ENCODE assay signal across 8 cellular contexts in genomic region chr17:17206149-17206912, GRCh38. TPM values are rescaled to one million over a fixed set of nuclear protein-coding genes. Genes with fewer than 3 reads are reported as not detected.
DNase-seq lines count a peak whose midpoint lies in the region; ATAC-seq and TF ChIP-seq lines count a peak whose summit lies in the region.

TSS of gene PLD6 (minus strand) at chr17:17206333. CDS start at chr17:17206286, 47 bp downstream.

- DNase-seq in DMS79 treated with DMSO at 0.1 percent for 48 hours (lab: John Stamatoyannopoulos, UW) = peak; percentile 21
- no peak for DNase-seq in DMS79 (lab: John Stamatoyannopoulos, UW)
- peak; percentile 23 for DNase-seq in NCI-H748 treated with DMSO at 0.1 percent for 48 hours (lab: John Stamatoyannopoulos, UW)
- DNase-seq in activated CD4-positive, alpha-beta T cell treated with anti-CD3 and anti-CD28 coated beads, Interleukin-2, amount 10 ng/mL, durations not matched to agents 7 days and 5 days = peak; percentile 93
- peak; percentile 92 to 94 (median 94) for DNase-seq in mucosa of descending colon
- peak; percentile 82 to 84 for DNase-seq in stimulated activated CD8-positive, alpha-beta memory T cell treated with anti-CD3 and anti-CD28 coated beads, Interleukin-7, amount 100 ng/mL, for 48 hours (ENCODE audit: extremely low read depth in 1 of 2, low read depth in 1 of 2)

- no peaks in the 10 kb centered on the region for H3K36me3 ChIP-seq in mucosa of descending colon (ENCODE audit: low read depth)

- H3K4me3 ChIP-seq in mucosa of descending colon = no peak within 1 kb of the TSS

- H3K9me3 Mint-ChIP-seq in activated CD4-positive, alpha-beta T cell treated with anti-CD3 and anti-CD28 coated beads, Interleukin-2, amount 10 ng/mL, durations not matched to agents 7 days and 5 days = peaks cover 2% of the 10 kb centered on the region
- no peaks in the 10 kb centered on the region for H3K9me3 Mint-ChIP-seq in dendritic cell treated with granulocyte-macrophage colony-stimulating factor and Interleukin-4, amounts not matched to agents 40 ng/mL and 50 ng/mL, for 4 days

- H3K4me3 Mint-ChIP-seq in activated CD4-positive, alpha-beta T cell treated with anti-CD3 and anti-CD28 coated beads, Interleukin-2, amount 10 ng/mL, durations not matched to agents 7 days and 5 days = peak within 1 kb of the TSS; percentile 91
- H3K4me3 Mint-ChIP-seq in dendritic cell treated with granulocyte-macrophage colony-stimulating factor and Interleukin-4, amounts not matched to agents 40 ng/mL and 50 ng/mL, for 4 days = peak within 1 kb of the TSS; percentile 77

- ATAC-seq in HG03139 (IDR thresholded peaks at IDR 0.05; ENCODE audit: unreplicated experiment) (peak; percentile 47), mucosa of descending colon (peak; percentile 91)

- POLR2A ChIA-PET in activated CD4-positive, alpha-beta T cell treated with anti-CD3 and anti-CD28 coated beads, Interleukin-2, amount 10 ng/mL, durations not matched to agents 7 days and 5 days (lab: Charles Lee) = no interaction called here

- TF ChIP-seq CTCF in mucosa of descending colon (IDR thresholded peaks at IDR 0.05) = no peak

- H3K4me1 Mint-ChIP-seq in activated CD4-positive, alpha-beta T cell treated with anti-CD3 and anti-CD28 coated beads, Interleukin-2, amount 10 ng/mL, durations not matched to agents 7 days and 5 days = peaks cover 30% of the 10 kb centered on the region
- H3K4me1 Mint-ChIP-seq in dendritic cell treated with granulocyte-macrophage colony-stimulating factor and Interleukin-4, amounts not matched to agents 40 ng/mL and 50 ng/mL, for 4 days (ENCODE audit: low read depth) = peaks cover 33% of the 10 kb centered on the region

- no peaks in the 10 kb centered on the region for H3K9me3 ChIP-seq in mucosa of descending colon

- H3K4me1 ChIP-seq in mucosa of descending colon (ENCODE audit: low read depth) = peaks cover 19% of the 10 kb centered on the region

- CTCF ChIA-PET in activated CD4-positive, alpha-beta T cell treated with anti-CD3 and anti-CD28 coated beads, Interleukin-2, amount 10 ng/mL, durations not matched to agents 7 days and 5 days (lab: Charles Lee) = interaction anchor here (0.8 to 2.0 kb wide), 7 partner anchors 10 to 23 kb away, joined by 3 to 6 read pairs (median 4); no protein-coding TSS in a partner anchor

- H3K36me3 Mint-ChIP-seq in activated CD4-positive, alpha-beta T cell treated with anti-CD3 and anti-CD28 coated beads, Interleukin-2, amount 10 ng/mL, durations not matched to agents 7 days and 5 days (ENCODE audit: low read depth) = peaks cover 31% of the 10 kb centered on the region
- peaks cover 35% of the 10 kb centered on the region for H3K36me3 Mint-ChIP-seq in dendritic cell treated with granulocyte-macrophage colony-stimulating factor and Interleukin-4, amounts not matched to agents 40 ng/mL and 50 ng/mL, for 4 days (ENCODE audit: low read depth)

- intact Hi-C loops in dendritic cell treated with granulocyte-macrophage colony-stimulating factor and Interleukin-4, amounts not matched to agents 40 ng/mL and 50 ng/mL, for 4 days (cut with micrococcal nuclease) = loop anchor here (2.0 kb wide), 1 partner anchor 56 kb away; no protein-coding TSS in a partner anchor
- intact Hi-C loops in mucosa of descending colon (cut with DNase I, micrococcal nuclease) = no loop called here

- H3K27me3 Mint-ChIP-seq in activated CD4-positive, alpha-beta T cell treated with anti-CD3 and anti-CD28 coated beads, Interleukin-2, amount 10 ng/mL, durations not matched to agents 7 days and 5 days = no peaks in the 10 kb centered on the region
- H3K27me3 Mint-ChIP-seq in dendritic cell treated with granulocyte-macrophage colony-stimulating factor and Interleukin-4, amounts not matched to agents 40 ng/mL and 50 ng/mL, for 4 days = peaks cover 15% of the 10 kb centered on the region

- H3K27ac Mint-ChIP-seq in activated CD4-positive, alpha-beta T cell treated with anti-CD3 and anti-CD28 coated beads, Interleukin-2, amount 10 ng/mL, durations not matched to agents 7 days and 5 days = peak within 1 kb of the TSS; percentile 97
- peak within 1 kb of the TSS; percentile 84 for H3K27ac Mint-ChIP-seq in dendritic cell treated with granulocyte-macrophage colony-stimulating factor and Interleukin-4, amounts not matched to agents 40 ng/mL and 50 ng/mL, for 4 days

RNA-seq across cellular contexts. Expression of gene PLD6, which starts in this region (rescaled TPM):
- total RNA-seq in activated CD4-positive, alpha-beta T cell treated with anti-CD3 and anti-CD28 coated beads, Interleukin-2, amount 10 ng/mL, durations not matched to agents 7 days and 5 days = 10 to 100 TPM; 10.9 to 11.8 TPM
- 10 to 100 TPM in 1 of 3 donors, 1 to 10 TPM in 2; 1.3 to 12.9 (median 2.0) TPM for total RNA-seq in mucosa of descending colon
